Comparison of ENCODE assay signal across 8 cellular contexts in the genomic region with DNA sequence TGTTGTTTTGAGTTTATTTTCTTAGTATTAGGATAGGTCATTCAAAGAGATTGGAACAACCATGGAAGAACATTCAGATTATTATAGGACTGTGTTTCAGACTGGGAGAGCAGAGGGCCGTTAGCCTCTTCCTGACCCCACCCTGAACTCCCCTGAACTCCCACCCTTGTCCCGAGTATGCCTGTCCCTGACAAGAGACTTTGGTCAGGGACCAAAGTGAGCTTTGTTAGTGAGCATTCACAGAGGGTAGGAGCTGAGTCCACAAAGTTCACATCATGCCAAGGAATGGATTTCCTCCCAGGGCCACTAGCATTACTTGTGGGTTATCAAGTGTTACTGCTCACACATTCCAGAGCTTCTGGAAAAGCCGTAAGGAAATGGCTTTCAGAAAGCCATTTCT.
DNase-seq lines count a peak whose midpoint lies in the region; ATAC-seq and TF ChIP-seq lines count a peak whose summit lies in the region.
"Not testable (repeated sequence)": the region's sequence is repeated elsewhere in the genome, so short reads cannot be mapped to it uniquely, and the experiment has no call there.

No MANE protein-coding gene starts in this region.

- not testable (repeated sequence) for H3K36me3 Mint-ChIP-seq in endothelial cell (ENCODE audit: low read depth, unreplicated experiment)
- H3K36me3 Mint-ChIP-seq in nephron progenitor cell (ENCODE audit: low read depth) = peaks cover 12% of the 10 kb centered on the region

- TF ChIP-seq POLR2A in tibial nerve (IDR thresholded peaks at IDR 0.05) = not testable (repeated sequence)

- H3K9me3 ChIP-seq in SK-N-MC (ENCODE audit: low read depth, low read length); right cardiac atrium (ENCODE audit: control insufficient read depth, low read length); liver (ENCODE audit: control insufficient read depth in 4 of 4, low read length in 3 of 4); tibial nerve: not testable (repeated sequence)

- TF ChIP-seq EP300 in tibial nerve (IDR thresholded peaks at IDR 0.05) = not testable (repeated sequence)

- not testable (repeated sequence) for H3K9me3 Mint-ChIP-seq in endothelial cell (ENCODE audit: unreplicated experiment)
- peaks cover 18% of the 10 kb centered on the region for H3K9me3 Mint-ChIP-seq in nephron progenitor cell

- H3K27me3 ChIP-seq in right cardiac atrium (ENCODE audit: control insufficient read depth, insufficient read depth); liver (ENCODE audit: control insufficient read depth in 4 of 4, insufficient read depth in 4 of 4, low read length in 3 of 4); tibial nerve: not testable (repeated sequence)

- H3K4me1 Mint-ChIP-seq in endothelial cell (ENCODE audit: unreplicated experiment) = not testable (repeated sequence)
- peaks cover 13% of the 10 kb centered on the region for H3K4me1 Mint-ChIP-seq in nephron progenitor cell

- H3K36me3 ChIP-seq in SK-N-MC (ENCODE audit: insufficient read depth, low read length); liver (ENCODE audit: control insufficient read depth in 4 of 4, insufficient read depth in 3 of 4, low read depth in 1 of 4, low read length in 3 of 4); tibial nerve: not testable (repeated sequence)

- not testable (repeated sequence) for H3K4me3 Mint-ChIP-seq in endothelial cell (ENCODE audit: unreplicated experiment); nephron progenitor cell

- H3K4me3 ChIP-seq in AG10803 (ENCODE audit: low read length); SK-N-MC; right cardiac atrium (ENCODE audit: low read length); liver (ENCODE audit: low read depth in 1 of 3, low read length in 3 of 3); tibial nerve: not testable (repeated sequence)

- not testable (repeated sequence) for H3K9ac ChIP-seq in SK-N-MC (ENCODE audit: insufficient read length); liver (ENCODE audit: low read depth in 1 of 2, low read length in 2 of 2)

- DNase-seq in AG10803 (ENCODE audit: low read depth) = peak; percentile 13
- not testable (repeated sequence) for DNase-seq in SK-N-MC (ENCODE audit: low read depth, low spot score); endothelial cell (ENCODE audit: low spot score); right cardiac atrium; nephron progenitor cell; tibial nerve (ENCODE audit: low spot score in 2 of 2)
- DNase-seq in astrocyte of the hippocampus (ENCODE audit: low read depth, low spot score) = peak; percentile 1

- 14% methylated on average over 2 of the region's 3 CpGs for WGBS in right cardiac atrium
- WGBS in liver = 12% methylated on average over 2 of the region's 3 CpGs
- 0 to 19% methylated on average over 1 to 3 of the region's 3 CpGs for WGBS in tibial nerve, 2 donors

- H3K27me3 Mint-ChIP-seq in endothelial cell (ENCODE audit: unreplicated experiment); nephron progenitor cell (ENCODE audit: low read depth, poor library complexity): not testable (repeated sequence)

- H3K27ac ChIP-seq in SK-N-MC (peak overlapping the region; percentile 68; the same call in 1 of the 2 replicates), tibial nerve (peak overlapping the region in 3 of 4 donors; percentile 34 to 77 (median 54))
- H3K27ac ChIP-seq in right cardiac atrium (ENCODE audit: low read length); liver (ENCODE audit: low read depth in 1 of 2, low read length in 2 of 2): not testable (repeated sequence)

- not testable (repeated sequence) for TF ChIP-seq RAD21 in liver (IDR thresholded peaks at IDR 0.05)

- TF ChIP-seq CTCF in AG10803 (conservative IDR thresholded peaks at IDR 0.05; ENCODE audit: low read length); endothelial cell (IDR thresholded peaks at IDR 0.05; ENCODE audit: unreplicated experiment); liver (IDR thresholded peaks at IDR 0.05; ENCODE audit: low read depth, low read length, missing input control); nephron progenitor cell (IDR thresholded peaks at IDR 0.05); tibial nerve (IDR thresholded peaks at IDR 0.05): not testable (repeated sequence)

- not testable (repeated sequence) for H3K4me1 ChIP-seq in right cardiac atrium (ENCODE audit: control insufficient read depth, insufficient read depth, low read length); liver (ENCODE audit: control insufficient read depth in 4 of 4, insufficient read depth in 4 of 4, low read length in 3 of 4); tibial nerve

- ATAC-seq in right cardiac atrium = peak; percentile 52 to 61

- H3K27ac Mint-ChIP-seq in endothelial cell (ENCODE audit: unreplicated experiment) (peak overlapping the region; percentile 85), nephron progenitor cell (peak overlapping the region; percentile 75)

- intact Hi-C loops in right cardiac atrium (cut with DNase I) = not testable (repeated sequence)

TF ChIP-seq in liver, 16 proteins besides CTCF, POLR2A, EP300 and RAD21:
- TF ChIP-seq NR2F2 (IDR thresholded peaks at IDR 0.05) = peak; percentile 32
- peak; percentile 34 to 51 for TF ChIP-seq RXRA (IDR thresholded peaks at IDR 0.05)
